Comparison of ENCODE assay signal across 1 cellular context in genomic region chr4:188127157-188127874, GRCh38.
TF ChIP-seq lines count a peak whose summit lies in the region.

No MANE protein-coding gene starts in this region.

TF ChIP-seq in HCT116, 20 proteins besides CTCF, POLR2A, EP300 and RAD21 (continued from another document):
- TF ChIP-seq ZBTB33 (IDR thresholded peaks at IDR 0.05; ENCODE audit: extremely low read depth, insufficient replicate concordance, low read length) (no peak), ZNF274 (IDR thresholded peaks at IDR 0.05; ENCODE audit: low read depth, low read length) (no peak), YY1 (IDR thresholded peaks at IDR 0.05; ENCODE audit: extremely low read depth, insufficient replicate concordance, low read depth, low read length) (peak; percentile 16), EGR1 (IDR thresholded peaks at IDR 0.05; ENCODE audit: low read depth) (no peak), ZFX (IDR thresholded peaks at IDR 0.05) (no peak), ELF1 (IDR thresholded peaks at IDR 0.05; ENCODE audit: borderline replicate concordance, low read depth) (no peak), POLR2AphosphoS5 (IDR thresholded peaks at IDR 0.05; ENCODE audit: low read depth, low read length) (peak; percentile 49; the same call in 1 of the 2 replicates), JUND (IDR thresholded peaks at IDR 0.05) (peak; percentile 97), CEBPB (IDR thresholded peaks at IDR 0.05; ENCODE audit: low read depth) (no peak), SP1 (IDR thresholded peaks at IDR 0.05; ENCODE audit: low read depth) (peak; percentile 91), SIN3A (IDR thresholded peaks at IDR 0.05; ENCODE audit: low read depth) (peak; percentile 66), EZH2 (IDR thresholded peaks at IDR 0.05) (no peak), REST (IDR thresholded peaks at IDR 0.05; ENCODE audit: low read depth) (no peak), ATF3 (IDR thresholded peaks at IDR 0.05) (peak; percentile 72; the same call in 1 of the 2 replicates), MAX (IDR thresholded peaks at IDR 0.05) (peak; percentile 65), SRF (IDR thresholded peaks at IDR 0.05; ENCODE audit: low read depth) (peak; percentile 69), TCF7L2 (IDR thresholded peaks at IDR 0.05; ENCODE audit: borderline replicate concordance, extremely low read depth, insufficient read depth, insufficient read length) (peak; percentile 91)
TF ChIP-seq in HCT116: peak in this region for 11.
